In genomic region chr19:16375936-16376185, GRCh38 we compare ENCODE assay signal across 22 cellular contexts. TPM values are rescaled to one million over a fixed set of nuclear protein-coding genes. Genes with fewer than 3 reads are reported as not detected.
DNase-seq lines count a peak whose midpoint lies in the region; ATAC-seq and TF ChIP-seq lines count a peak whose summit lies in the region.
"Had no signal": no experiment of that assay in that cellular context is flagged by ENCODE, and none has a peak within 500 bp of the region (broad histone marks: within the 10 kb centered on the region; RNA-seq: fewer than 3 reads in every experiment).

No MANE protein-coding gene starts in this region.

- H3K4me2 ChIP-seq in osteoblast (ENCODE audit: insufficient read depth, low read length): no peak overlapping the region

- peaks cover 26% of the 10 kb centered on the region for H4K20me1 ChIP-seq in osteoblast (ENCODE audit: insufficient read depth, low read length)

- no peaks in the 10 kb centered on the region for H3K79me2 ChIP-seq in osteoblast (ENCODE audit: insufficient read depth, low read length)

- CTCF ChIA-PET in activated CD8-positive, alpha-beta memory T cell treated with anti-CD3 and anti-CD28 coated beads, Interleukin-2, amount 10 ng/mL, durations not matched to agents 7 days and 5 days (lab: Charles Lee): interaction anchor here (1.1 to 24.3 kb wide), 14 partner anchors 9 to 132 kb away, joined by 3 to 449 read pairs (median 6); partner anchors contain the start of gene KLF2
- CTCF ChIA-PET in CD4-positive, alpha-beta memory T cell (lab: Charles Lee; ENCODE audit: partially characterized antibody): interaction anchor here (1.3 to 3.6 kb wide), 8 partner anchors 10 to 129 kb away, joined by 4 to 17 read pairs (median 8); no protein-coding TSS in a partner anchor

- intact Hi-C loops in CD4-positive, alpha-beta memory T cell (cut with micrococcal nuclease): no loop called here

- H3K27ac Mint-ChIP-seq in activated CD8-positive, alpha-beta memory T cell treated with anti-CD3 and anti-CD28 coated beads, Interleukin-2, amount 10 ng/mL, durations not matched to agents 7 days and 5 days: peak overlapping the region; percentile 42
- peak overlapping the region in 5 of 7 donors; percentile 93 to 97 (median 95) for H3K27ac Mint-ChIP-seq in CD4-positive, alpha-beta memory T cell
- H3K27ac Mint-ChIP-seq: activated CD4-positive, alpha-beta T cell treated with anti-CD3 and anti-CD28 coated beads for 36 hours; activated T-helper 2 cell treated with anti-CD3 and anti-CD28 coated beads, Interferon-gamma antibody, Interleukin-2, Interleukin-4, amounts not matched to agents 10 μg/mL and 5 μg/mL and 100 μg/mL, durations not matched to agents 14 hours and 24 hours and 36 hours; stimulated activated naive CD8-positive, alpha-beta T cell treated with anti-CD3 and anti-CD28 coated beads, Interleukin-15, Interleukin-2, amounts not matched to agents 100 ng/mL and 50 ng/mL, for 24 hours had no signal

- peaks cover 7% of the 10 kb centered on the region for H3K27me3 Mint-ChIP-seq in activated CD8-positive, alpha-beta memory T cell treated with anti-CD3 and anti-CD28 coated beads, Interleukin-2, amount 10 ng/mL, durations not matched to agents 7 days and 5 days
- H3K27me3 Mint-ChIP-seq in CD4-positive, alpha-beta memory T cell: no peaks in the 10 kb centered on the region

- no peak for ATAC-seq in activated CD8-positive, alpha-beta memory T cell treated with anti-CD3 and anti-CD28 coated beads, Interleukin-2, amount 10 ng/mL, durations not matched to agents 7 days and 5 days
- no peak for ATAC-seq in HG03457 (IDR thresholded peaks at IDR 0.05; ENCODE audit: unreplicated experiment)
- ATAC-seq: activated CD4-positive, alpha-beta T cell treated with anti-CD3 and anti-CD28 coated beads for 36 hours; left lung had no signal

- no peak overlapping the region for H2AFZ ChIP-seq in osteoblast (ENCODE audit: low read length)

- no peak for DNase-seq in activated CD8-positive, alpha-beta memory T cell treated with anti-CD3 and anti-CD28 coated beads, Interleukin-2, amount 10 ng/mL, durations not matched to agents 7 days and 5 days
- no peak for DNase-seq in activated CD8-positive, alpha-beta memory T cell treated with anti-CD3 and anti-CD28 coated beads for 24 hours
- DNase-seq in CD4-positive, alpha-beta memory T cell: no peak
- DNase-seq in effector memory CD4-positive, alpha-beta T cell: no peak
- DNase-seq in osteoblast (ENCODE audit: insufficient read length, low spot score, missing footprints): peak; percentile 53
- no peak for DNase-seq in ureter (ENCODE audit: low spot score)
- DNase-seq in activated T-cell treated with anti-CD3 and anti-CD28 coated beads, Interleukin-2, amount 50 U/mL, for 48 hours: no peak
- DNase-seq: activated CD4-positive, alpha-beta T cell treated with anti-CD3 and anti-CD28 coated beads for 36 hours; cerebellar nuclear complex; DND-41; left lung; mesenchymal stem cell; MV-4-11; NCI-H446; NCI-H82; RPMI8226 had no signal

- no peak for TF ChIP-seq CTCF in osteoblast (IDR thresholded peaks at IDR 0.05; ENCODE audit: extremely low read depth, low read depth, low read length)

- H3K4me3 ChIP-seq in CD4-positive, alpha-beta memory T cell (ENCODE audit: low read length in 2 of 2): peak overlapping the region in 1 of 2 donors; percentile 16
- H3K4me3 ChIP-seq in effector memory CD4-positive, alpha-beta T cell (ENCODE audit: insufficient read depth, low read depth, low read length, poor library complexity, severe bottlenecking): no peak overlapping the region
- no peak overlapping the region for H3K4me3 ChIP-seq in osteoblast (ENCODE audit: insufficient read depth, low read length)
- H3K4me3 ChIP-seq: dorsolateral prefrontal cortex, left lung, thoracic aorta had no signal

- H3K9me3 ChIP-seq in CD4-positive, alpha-beta memory T cell (ENCODE audit: control insufficient read depth in 1 of 2, low read length in 2 of 2): no peaks in the 10 kb centered on the region
- H3K9me3 ChIP-seq in effector memory CD4-positive, alpha-beta T cell (ENCODE audit: control insufficient read depth, low read length): no peaks in the 10 kb centered on the region
- H3K9me3 ChIP-seq in osteoblast (ENCODE audit: low read depth, low read length): no peaks in the 10 kb centered on the region
- H3K9me3 ChIP-seq: left lung, thoracic aorta had no signal

- H3K27ac ChIP-seq in CD4-positive, alpha-beta memory T cell (ENCODE audit: low read depth, low read length): peak overlapping the region; percentile 35
- peak overlapping the region; percentile 29 for H3K27ac ChIP-seq in effector memory CD4-positive, alpha-beta T cell (ENCODE audit: insufficient read depth, low read length, poor library complexity, severe bottlenecking)
- H3K27ac ChIP-seq in osteoblast (ENCODE audit: low read depth, low read length): no peak overlapping the region
- H3K27ac ChIP-seq: dorsolateral prefrontal cortex, left lung, thoracic aorta had no signal

- peaks cover 28% of the 10 kb centered on the region for H3K36me3 Mint-ChIP-seq in activated CD8-positive, alpha-beta memory T cell treated with anti-CD3 and anti-CD28 coated beads, Interleukin-2, amount 10 ng/mL, durations not matched to agents 7 days and 5 days
- H3K36me3 Mint-ChIP-seq in CD4-positive, alpha-beta memory T cell: peaks cover 13 to 19% of the 10 kb centered on the region in 2 donors

- POLR2A ChIA-PET in CD4-positive, alpha-beta memory T cell (lab: Charles Lee; ENCODE audit: partially characterized antibody): interaction anchor here (1.4 to 34.9 kb wide), 3 partner anchors 10 to 42 kb away, joined by 4 to 6478 read pairs (median 1006); partner anchors contain the start of gene KLF2

- H3K27me3 ChIP-seq in CD4-positive, alpha-beta memory T cell (ENCODE audit: insufficient read depth, low read length): no peaks in the 10 kb centered on the region
- H3K27me3 ChIP-seq in effector memory CD4-positive, alpha-beta T cell (replicated peaks; ENCODE audit: control insufficient read depth, insufficient read depth, low read length, poor library complexity, severe bottlenecking): no peaks in the 10 kb centered on the region
- no peaks in the 10 kb centered on the region for H3K27me3 ChIP-seq in osteoblast (ENCODE audit: insufficient read depth, low read length)
- H3K27me3 ChIP-seq: dorsolateral prefrontal cortex, left lung had no signal

- H3K4me3 Mint-ChIP-seq in activated CD8-positive, alpha-beta memory T cell treated with anti-CD3 and anti-CD28 coated beads, Interleukin-2, amount 10 ng/mL, durations not matched to agents 7 days and 5 days: no peak overlapping the region
- H3K4me3 Mint-ChIP-seq in CD4-positive, alpha-beta memory T cell: peak overlapping the region; percentile 63 to 89 (median 80)
- H3K4me3 Mint-ChIP-seq: activated CD4-positive, alpha-beta T cell treated with anti-CD3 and anti-CD28 coated beads for 36 hours; stimulated activated naive CD8-positive, alpha-beta T cell treated with anti-CD3 and anti-CD28 coated beads, Interleukin-15, Interleukin-2, amounts not matched to agents 100 ng/mL and 50 ng/mL, for 24 hours had no signal

- peaks cover 34% of the 10 kb centered on the region for H3K4me1 Mint-ChIP-seq in activated CD8-positive, alpha-beta memory T cell treated with anti-CD3 and anti-CD28 coated beads, Interleukin-2, amount 10 ng/mL, durations not matched to agents 7 days and 5 days
- peaks cover 16 to 66% (median 45%) of the 10 kb centered on the region in 4 donors for H3K4me1 Mint-ChIP-seq in CD4-positive, alpha-beta memory T cell

- H3K9me3 Mint-ChIP-seq in activated CD8-positive, alpha-beta memory T cell treated with anti-CD3 and anti-CD28 coated beads, Interleukin-2, amount 10 ng/mL, durations not matched to agents 7 days and 5 days (ENCODE audit: low read depth): no peaks in the 10 kb centered on the region
- H3K9me3 Mint-ChIP-seq in CD4-positive, alpha-beta memory T cell: no peaks in the 10 kb centered on the region
- H3K9me3 Mint-ChIP-seq: activated T-helper 2 cell treated with anti-CD3 and anti-CD28 coated beads, Interferon-gamma antibody, Interleukin-2, Interleukin-4, amounts not matched to agents 10 μg/mL and 5 μg/mL and 100 μg/mL, durations not matched to agents 14 hours and 24 hours and 36 hours; stimulated activated naive CD8-positive, alpha-beta T cell treated with anti-CD3 and anti-CD28 coated beads, Interleukin-15, Interleukin-2, amounts not matched to agents 100 ng/mL and 50 ng/mL, for 24 hours had no signal

- no peaks in the 10 kb centered on the region for H3K36me3 ChIP-seq in CD4-positive, alpha-beta memory T cell (ENCODE audit: insufficient read depth, low read length)
- no peaks in the 10 kb centered on the region for H3K36me3 ChIP-seq in effector memory CD4-positive, alpha-beta T cell (ENCODE audit: control insufficient read depth, insufficient read depth, low read length)
- H3K36me3 ChIP-seq in osteoblast (ENCODE audit: insufficient read depth, low read length): peaks cover 18% of the 10 kb centered on the region

- H3K4me1 ChIP-seq in CD4-positive, alpha-beta memory T cell (ENCODE audit: insufficient read depth, low read length): peaks cover 97% of the 10 kb centered on the region
- peaks cover 73% of the 10 kb centered on the region for H3K4me1 ChIP-seq in effector memory CD4-positive, alpha-beta T cell (ENCODE audit: control insufficient read depth, insufficient read depth, low read length, poor library complexity, severe bottlenecking)
- H3K4me1 ChIP-seq in osteoblast (ENCODE audit: insufficient read depth, low read length): peaks cover 16% of the 10 kb centered on the region

RNA-seq across cellular contexts. Expression of gene KLF2, which starts 51.2 kb away (rescaled TPM):
- total RNA-seq in activated CD8-positive, alpha-beta memory T cell treated with anti-CD3 and anti-CD28 coated beads, Interleukin-2, amount 10 ng/mL, durations not matched to agents 7 days and 5 days: 100 to 1,000 TPM in 1 of 2 experiments, 10 to 100 TPM in 1; 62.1 to 124 TPM
- total RNA-seq in CD4-positive, alpha-beta memory T cell: 100 to 1,000 TPM; 425 to 437 TPM
- 100 to 1,000 TPM; 120 to 300 TPM for polyA plus RNA-seq in CD4-positive, alpha-beta memory T cell
- 11.2 and 16.6 TPM in 2 replicates for total RNA-seq in osteoblast
- total RNA-seq in ureter: 56.1 TPM
- total RNA-seq: HepG2 had no signal
- polyA plus RNA-seq: HepG2 had no signal
